Comparison of ENCODE assay signal across 11 cellular contexts in genomic region chr11:64384981-64385952, GRCh38. TPM values are rescaled to one million over a fixed set of nuclear protein-coding genes. Genes with fewer than 3 reads are reported as not detected.
DNase-seq lines count a peak whose midpoint lies in the region; ATAC-seq and TF ChIP-seq lines count a peak whose summit lies in the region.
"Had no signal": no experiment of that assay in that cellular context is flagged by ENCODE, and none has a peak within 500 bp of the region (broad histone marks: within the 10 kb centered on the region; RNA-seq: fewer than 3 reads in every experiment).

No MANE protein-coding gene starts in this region.

- CTCF ChIA-PET in mammary epithelial cell (lab: Charles Lee; ENCODE audit: low non-redundant PET): interaction anchor here (0.8 kb wide), 1 partner anchor 64 kb away, joined by 4 read pairs; no protein-coding TSS in a partner anchor

- no TSS peak for BruUV-seq in mammary epithelial cell (replicated peaks; lab: Mats Ljungman, UMichigan)

- no peaks in the 10 kb centered on the region for H3K79me1 ChIP-seq in neuronal stem cell (ENCODE audit: low read depth, low read length)

- no CpG with 5 or more reads among the region's 16 CpGs for WGBS in neuronal stem cell (ENCODE audit: extremely low coverage in 2 of 2, insufficient read length in 2 of 2, insufficient replicate concordance in 1 of 2), 2 donors
- 86% methylated on average over 15 of the region's 16 CpGs for WGBS in mammary epithelial cell (ENCODE audit: low coverage, missing lambda C conversion rate)

- peak overlapping the region; percentile 65 for H3K18ac ChIP-seq in neuronal stem cell (ENCODE audit: low read length)

- H2AK5ac ChIP-seq in neuronal stem cell (ENCODE audit: low read depth, low read length): no peak overlapping the region

- no peaks in the 10 kb centered on the region for H4K20me1 ChIP-seq in mammary epithelial cell (ENCODE audit: insufficient read depth, low read length)

- H4K8ac ChIP-seq in neuronal stem cell (ENCODE audit: low read depth, low read length): no peak overlapping the region

- H2BK120ac ChIP-seq in neuronal stem cell (ENCODE audit: low read depth, low read length): no peak overlapping the region

- H3K9me3 ChIP-seq in neuronal stem cell (replicated peaks in 1 of 2; ENCODE audit: control insufficient read depth in 2 of 2, insufficient read depth in 1 of 2, low read depth in 1 of 2, low read length in 2 of 2) (no peaks in the 10 kb centered on the region), mammary epithelial cell (replicated peaks; ENCODE audit: insufficient read depth, low read length) (no peaks in the 10 kb centered on the region)

- peak overlapping the region; percentile 26 for H2BK5ac ChIP-seq in neuronal stem cell (ENCODE audit: low read length)

- H4K91ac ChIP-seq in neuronal stem cell (ENCODE audit: low read depth, low read length, poor library complexity): no peak overlapping the region

- no peak overlapping the region for H3K4ac ChIP-seq in neuronal stem cell (ENCODE audit: low read length)

- in situ Hi-C loops in mammary epithelial cell (cut with MboI; ENCODE audit: low sequenced_read_pairs in 2 of 2): no loop called here

- H3K9ac ChIP-seq in neuronal stem cell (ENCODE audit: low read depth, low read length, poor library complexity) (no peak overlapping the region), mammary epithelial cell (ENCODE audit: insufficient read depth, low read length) (no peak overlapping the region)

- H3K27ac ChIP-seq in coronary artery (peak overlapping the region; percentile 56 to 76), neuronal stem cell (replicated peaks; ENCODE audit: low read length) (no peak overlapping the region), mammary epithelial cell (ENCODE audit: insufficient read depth, low read depth, low read length) (no peak overlapping the region)

- peak overlapping the region; percentile 30 for H2BK15ac ChIP-seq in neuronal stem cell (ENCODE audit: low read length)

- peaks cover 0 to 10% of the 10 kb centered on the region in 2 donors for H3K4me1 ChIP-seq in neuronal stem cell (ENCODE audit: control insufficient read depth in 2 of 2, insufficient read depth in 1 of 2, low read depth in 1 of 2, low read length in 2 of 2)
- peaks cover 13% of the 10 kb centered on the region for H3K4me1 ChIP-seq in mammary epithelial cell (ENCODE audit: insufficient read depth, low read length)

- H3K14ac ChIP-seq in neuronal stem cell (ENCODE audit: low read length): no peak overlapping the region

- H2AFZ ChIP-seq in neuronal stem cell (ENCODE audit: low read length) (no peak overlapping the region), mammary epithelial cell (ENCODE audit: low read depth, low read length) (no peak overlapping the region)

- no peaks in the 10 kb centered on the region for H3K79me2 ChIP-seq in mammary epithelial cell (ENCODE audit: insufficient read depth, low read length)

- dilution Hi-C loops in mammary epithelial cell (cut with HindIII; ENCODE audit: low sequenced_read_pairs): loop anchor here (5.0 kb wide), 4 partner anchors 38 to 332 kb away; partner anchors contain the start of gene ESRRA

- intact Hi-C loops in mammary epithelial cell (cut with micrococcal nuclease): no loop called here

- H2BK12ac ChIP-seq in neuronal stem cell (ENCODE audit: low read length): no peak overlapping the region

- DNase-seq in EH (ENCODE audit: low read depth) (peak; percentile 15), NCI-H524 treated with DMSO at 0.1 percent for 48 hours (lab: John Stamatoyannopoulos, UW) (peak; percentile 33), coronary artery (ENCODE audit: low spot score) (no peak), neuronal stem cell (ENCODE audit: low spot score) (no peak), mammary epithelial cell (no peak), DMS114 treated with DMSO at 0.1 percent for 48 hours (lab: John Stamatoyannopoulos, UW; ENCODE audit: unreplicated experiment) (no peak)
- DNase-seq: CD4-positive, alpha-beta memory T cell; nephron progenitor cell; SW 1271 had no signal

- TF ChIP-seq CTCF in coronary artery (IDR thresholded peaks at IDR 0.05) (no peak), mammary epithelial cell (conservative IDR thresholded peaks at IDR 0.05 in 1 of 2, IDR thresholded peaks at IDR 0.05 in 1 of 2; ENCODE audit: extremely low read depth in 1 of 2, insufficient read depth in 1 of 2, low read depth in 1 of 2, low read length in 2 of 2) (no peak)

- H3K36me3 ChIP-seq in neuronal stem cell (replicated peaks in 1 of 2; ENCODE audit: control insufficient read depth in 2 of 2, insufficient read depth in 2 of 2, low read length in 2 of 2) (no peaks in the 10 kb centered on the region), mammary epithelial cell (ENCODE audit: insufficient read depth, low read length) (no peaks in the 10 kb centered on the region)

- H3K27me3 ChIP-seq in neuronal stem cell (ENCODE audit: control insufficient read depth in 3 of 3, insufficient read depth in 3 of 3, low read depth in 1 of 3, low read length in 3 of 3) (peaks cover 0 to 45% (median 0%) of the 10 kb centered on the region in 3 experiments), mammary epithelial cell (ENCODE audit: insufficient read depth, low read length) (peaks cover 2% of the 10 kb centered on the region)

- ATAC-seq in HG03571 (IDR thresholded peaks at IDR 0.05; ENCODE audit: unreplicated experiment): no peak
- no peak for ATAC-seq in HG02610 (IDR thresholded peaks at IDR 0.05; ENCODE audit: unreplicated experiment)

- H3K4me3 ChIP-seq in coronary artery: peak overlapping the region; percentile 49
- H3K4me3 ChIP-seq in neuronal stem cell (ENCODE audit: low read length in 2 of 2): no peak overlapping the region
- H3K4me3 ChIP-seq in mammary epithelial cell (replicated peaks in 1 of 3; ENCODE audit: insufficient read depth in 1 of 3, low read depth in 2 of 3, low read length in 3 of 3): no peak overlapping the region

- no peak overlapping the region for H3K4me2 ChIP-seq in neuronal stem cell (ENCODE audit: insufficient read depth, low read length, poor library complexity, severe bottlenecking)
- H3K4me2 ChIP-seq in mammary epithelial cell (ENCODE audit: insufficient read depth, low read depth, low read length): no peak overlapping the region

- no peak overlapping the region for H3K23ac ChIP-seq in neuronal stem cell (ENCODE audit: low read depth, low read length, poor library complexity)

RNA-seq across cellular contexts. Expression of gene RPS6KA4, which starts 26.3 kb away (rescaled TPM):
- polyA plus RNA-seq in neuronal stem cell (2013, experiment 1 of 2): 5.7 TPM
- polyA plus RNA-seq in neuronal stem cell (2013, experiment 2 of 2): 5.0 TPM
- total RNA-seq in mammary epithelial cell: 10 to 100 TPM; 45.0 to 92.1 TPM
- polyA plus RNA-seq in mammary epithelial cell: 62.1 TPM
- 70.8 TPM for polyA minus RNA-seq in mammary epithelial cell

RNA-seq across cellular contexts. Expression of gene CCDC88B, which starts 45.3 kb away (rescaled TPM):
- 4.0 TPM for polyA plus RNA-seq in neuronal stem cell (2013, experiment 1 of 2)
- 4.5 TPM for polyA plus RNA-seq in neuronal stem cell (2013, experiment 2 of 2)
- total RNA-seq in mammary epithelial cell: 1 to 10 TPM; 1.8 to 7.1 TPM
- 4.6 TPM for polyA plus RNA-seq in mammary epithelial cell
- 6.4 TPM for polyA minus RNA-seq in mammary epithelial cell

Comparison
In these comparisons a context has a peak if more than half of its experiments do, and no peak if none do; other contexts are left out.
1. DNase-seq: peak in EH (single experiment) and NCI-H524 treated with DMSO at 0.1 percent for 48 hours (single experiment); none in coronary artery (single experiment), neuronal stem cell (single experiment), mammary epithelial cell (single experiment) and DMS114 treated with DMSO at 0.1 percent for 48 hours (single experiment).
2. H3K27ac ChIP-seq: peak in coronary artery (2 of 2); none in neuronal stem cell (single experiment) and mammary epithelial cell (single experiment).